In genomic region chr7:16667355-16667754, GRCh38 we compare ENCODE assay signal across 18 cellular contexts. TPM values are rescaled to one million over a fixed set of nuclear protein-coding genes. Genes with fewer than 3 reads are reported as not detected.
A peak's percentile ranks its signal among the peaks of the same experiment; 100 is the strongest.
DNase-seq lines count a peak whose midpoint lies in the region; ATAC-seq, FAIRE-seq and TF ChIP-seq lines count a peak whose summit lies in the region.
"Had no signal": no experiment of that assay in that cellular context is flagged by ENCODE, and none has a peak within 500 bp of the region (broad histone marks: within the 10 kb centered on the region; RNA-seq: fewer than 3 reads in every experiment).

No MANE protein-coding gene starts in this region.

- CTCF ChIA-PET in HCT116 (lab: Charles Lee) = interaction anchor here (1.5 kb wide), 1 partner anchor 27 kb away, joined by 5 read pairs; no protein-coding TSS in a partner anchor

- H3K36me3 ChIP-seq in HCT116 (ENCODE audit: control insufficient read depth in 1 of 2, insufficient read depth in 2 of 2, low read length in 2 of 2) = peaks cover 0 to 20% of the 10 kb centered on the region in 2 experiments; a peak in 2 of 4 replicates
- H3K36me3 ChIP-seq in adipocyte (ENCODE audit: control insufficient read depth, insufficient read depth, low read length, severe bottlenecking) = no peaks in the 10 kb centered on the region
- no peaks in the 10 kb centered on the region for H3K36me3 ChIP-seq in subcutaneous abdominal adipose tissue (ENCODE audit: control insufficient read depth in 5 of 5, insufficient read depth in 5 of 5, low read length in 5 of 5)

- peaks cover 83% of the 10 kb centered on the region for H3K79me2 ChIP-seq in HCT116 (ENCODE audit: insufficient read depth, low read length)

- H3K9ac ChIP-seq in HCT116 (ENCODE audit: low read length) (peak overlapping the region; percentile 8; the same call in 1 of the 2 replicates), adipocyte (ENCODE audit: low read length) (peak overlapping the region; percentile 79), subcutaneous abdominal adipose tissue (ENCODE audit: low read length in 5 of 5) (peak overlapping the region in 1 of 5 donors; percentile 50)
- H3K9ac ChIP-seq: BLaER1 had no signal

- ATAC-seq in HCT116 = no peak
- no peak for ATAC-seq in left lobe of liver
- ATAC-seq in GM18873 (IDR thresholded peaks at IDR 0.05; ENCODE audit: low FRiP score, unreplicated experiment) = no peak

- RAD21 ChIA-PET in HCT116 (lab: Charles Lee; ENCODE audit: low non-redundant PET in 1 of 2, low total read pairs in 2 of 2, uncharacterized antibody in 2 of 2, unreplicated experiment in 2 of 2) = no interaction called here

- no peak overlapping the region for H3K4me3 ChIP-seq in HCT116 (replicated peaks in 1 of 2; ENCODE audit: low read depth in 1 of 2, low read length in 2 of 2)
- H3K4me3 ChIP-seq in adipocyte (ENCODE audit: low read length) = peak overlapping the region; percentile 62
- no peak overlapping the region for H3K4me3 ChIP-seq in subcutaneous abdominal adipose tissue (ENCODE audit: low read depth in 1 of 5, low read length in 5 of 5)
- H3K4me3 ChIP-seq: BLaER1, stomach had no signal

- BruUV-seq in HCT116 (replicated peaks; lab: Mats Ljungman, UMichigan) = no TSS peak

- DNase-seq in HCT116 (ENCODE audit: low read depth, low spot score) = no peak
- DNase-seq in adipocyte (ENCODE audit: low read depth) = no peak
- DNase-seq in left lobe of liver (ENCODE audit: low spot score) = no peak
- DNase-seq in amniotic stem cell (lab: John Stamatoyannopoulos, UW) = no peak
- DNase-seq in NCI-H1048 (lab: John Stamatoyannopoulos, UW) = no peak
- DNase-seq: activated CD4-positive, alpha-beta T cell treated with anti-CD3 and anti-CD28 coated beads, Interleukin-2, amount 50 U/mL, for 1 hour; activated T-cell treated with anti-CD3 and anti-CD28 coated beads, Interleukin-2, amount 50 U/mL, for 48 hours; Kasumi-1; midbrain; NCI-H2029; NCI-H69; SHP77 treated with DMSO at 0.1 percent for 48 hours; stimulated activated CD4-positive, alpha-beta T cell treated with anti-CD3 and anti-CD28 coated beads, Interleukin-12 subunit alpha, Interleukin-12 subunit beta, amount 100 ng/mL, for 4 hours had no signal

- no peak for TF ChIP-seq CTCF in HCT116 (IDR thresholded peaks at IDR 0.05 in 2 of 3, conservative IDR thresholded peaks at IDR 0.05 in 1 of 3; ENCODE audit: borderline replicate concordance in 1 of 3, insufficient read depth in 1 of 3, low read depth in 2 of 3, low read length in 2 of 3)

- H3K9me3 ChIP-seq in HCT116 (ENCODE audit: control insufficient read depth in 1 of 2, insufficient read depth in 1 of 2, low read depth in 1 of 2, low read length in 2 of 2) (no peaks in the 10 kb centered on the region), adipocyte (ENCODE audit: control insufficient read depth, low read length) (no peaks in the 10 kb centered on the region), subcutaneous abdominal adipose tissue (ENCODE audit: control insufficient read depth in 5 of 5, low read length in 5 of 5) (no peaks in the 10 kb centered on the region)
- H3K9me3 ChIP-seq: stomach had no signal

- POLR2A ChIA-PET in HCT116 (lab: Charles Lee) = interaction anchor here (1.5 kb wide), 1 partner anchor 21 kb away, joined by 4 read pairs; the partner anchor contains the start of gene BZW2

- H3K27ac ChIP-seq in HCT116 (ENCODE audit: low read depth, low read length) (peak overlapping the region; percentile 56; the same call in 1 of the 2 replicates), subcutaneous abdominal adipose tissue (ENCODE audit: low read depth, low read length) (peak overlapping the region; percentile 98)
- H3K27ac ChIP-seq: BLaER1 had no signal

- TF ChIP-seq POLR2A in HCT116 (IDR thresholded peaks at IDR 0.05; ENCODE audit: borderline replicate concordance, extremely low read depth, insufficient read depth, insufficient read length) = no peak

- 0 out of 2 replicates have a peak, but pooled peaks cover 5% of the 10 kb centered on the region for H3K9me2 ChIP-seq in HCT116 (ENCODE audit: insufficient read depth)

- H4K20me1 ChIP-seq in HCT116 (ENCODE audit: insufficient read depth) = no peaks in the 10 kb centered on the region

- H2AFZ ChIP-seq in HCT116 (ENCODE audit: low read depth, low read length, poor library complexity, severe bottlenecking) = no peak overlapping the region

- H3K4me1 ChIP-seq in HCT116 (ENCODE audit: control insufficient read depth in 1 of 2, insufficient read depth in 2 of 2, low read length in 2 of 2) (peaks cover 11 to 38% of the 10 kb centered on the region in 2 experiments), adipocyte (ENCODE audit: control insufficient read depth, insufficient read depth, low read length) (peaks cover 55% of the 10 kb centered on the region), subcutaneous abdominal adipose tissue (ENCODE audit: control insufficient read depth in 5 of 5, insufficient read depth in 5 of 5, low read length in 5 of 5) (peaks cover 0 to 38% (median 32%) of the 10 kb centered on the region in 5 donors)

- no peak for TF ChIP-seq RAD21 in HCT116 (IDR thresholded peaks at IDR 0.05; ENCODE audit: low read depth)

- intact Hi-C loops in HCT116 (cut with micrococcal nuclease) = no loop called here

- H3K27me3 ChIP-seq in HCT116 (ENCODE audit: insufficient read depth, low read length) = no peaks in the 10 kb centered on the region
- H3K27me3 ChIP-seq in adipocyte (replicated peaks; ENCODE audit: control insufficient read depth, insufficient read depth, low read length) = no peaks in the 10 kb centered on the region
- H3K27me3 ChIP-seq in subcutaneous abdominal adipose tissue (ENCODE audit: control insufficient read depth in 5 of 5, insufficient read depth in 4 of 5, low read length in 5 of 5) = no peaks in the 10 kb centered on the region
- H3K27me3 ChIP-seq: BLaER1, stomach had no signal

- FAIRE-seq in islet of Langerhans (lab: Jason Lieb, UNC) = peak; percentile 91

- peak overlapping the region; percentile 34 for H3K4me2 ChIP-seq in HCT116 (ENCODE audit: low read length)
- H3K4me2 ChIP-seq: BLaER1 had no signal

TF ChIP-seq in HCT116, 20 proteins besides CTCF, POLR2A, EP300 and RAD21:
- TF ChIP-seq ZBTB33 (IDR thresholded peaks at IDR 0.05; ENCODE audit: extremely low read depth, insufficient replicate concordance, low read length) (no peak), SRF (IDR thresholded peaks at IDR 0.05; ENCODE audit: low read depth) (no peak; the same call in 1 of the 2 replicates), ELF1 (IDR thresholded peaks at IDR 0.05; ENCODE audit: borderline replicate concordance, low read depth) (no peak), MAX (IDR thresholded peaks at IDR 0.05) (no peak), EZH2 (IDR thresholded peaks at IDR 0.05) (no peak), CBX3 (IDR thresholded peaks at IDR 0.05; ENCODE audit: low read depth) (no peak)
- TF ChIP-seq, protein P1, sequence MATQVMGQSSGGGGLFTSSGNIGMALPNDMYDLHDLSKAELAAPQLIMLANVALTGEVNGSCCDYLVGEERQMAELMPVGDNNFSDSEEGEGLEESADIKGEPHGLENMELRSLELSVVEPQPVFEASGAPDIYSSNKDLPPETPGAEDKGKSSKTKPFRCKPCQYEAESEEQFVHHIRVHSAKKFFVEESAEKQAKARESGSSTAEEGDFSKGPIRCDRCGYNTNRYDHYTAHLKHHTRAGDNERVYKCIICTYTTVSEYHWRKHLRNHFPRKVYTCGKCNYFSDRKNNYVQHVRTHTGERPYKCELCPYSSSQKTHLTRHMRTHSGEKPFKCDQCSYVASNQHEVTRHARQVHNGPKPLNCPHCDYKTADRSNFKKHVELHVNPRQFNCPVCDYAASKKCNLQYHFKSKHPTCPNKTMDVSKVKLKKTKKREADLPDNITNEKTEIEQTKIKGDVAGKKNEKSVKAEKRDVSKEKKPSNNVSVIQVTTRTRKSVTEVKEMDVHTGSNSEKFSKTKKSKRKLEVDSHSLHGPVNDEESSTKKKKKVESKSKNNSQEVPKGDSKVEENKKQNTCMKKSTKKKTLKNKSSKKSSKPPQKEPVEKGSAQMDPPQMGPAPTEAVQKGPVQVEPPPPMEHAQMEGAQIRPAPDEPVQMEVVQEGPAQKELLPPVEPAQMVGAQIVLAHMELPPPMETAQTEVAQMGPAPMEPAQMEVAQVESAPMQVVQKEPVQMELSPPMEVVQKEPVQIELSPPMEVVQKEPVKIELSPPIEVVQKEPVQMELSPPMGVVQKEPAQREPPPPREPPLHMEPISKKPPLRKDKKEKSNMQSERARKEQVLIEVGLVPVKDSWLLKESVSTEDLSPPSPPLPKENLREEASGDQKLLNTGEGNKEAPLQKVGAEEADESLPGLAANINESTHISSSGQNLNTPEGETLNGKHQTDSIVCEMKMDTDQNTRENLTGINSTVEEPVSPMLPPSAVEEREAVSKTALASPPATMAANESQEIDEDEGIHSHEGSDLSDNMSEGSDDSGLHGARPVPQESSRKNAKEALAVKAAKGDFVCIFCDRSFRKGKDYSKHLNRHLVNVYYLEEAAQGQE (IDR thresholded peaks at IDR 0.05; ENCODE audit: low read depth) = no peak
- TF ChIP-seq, protein P2, sequence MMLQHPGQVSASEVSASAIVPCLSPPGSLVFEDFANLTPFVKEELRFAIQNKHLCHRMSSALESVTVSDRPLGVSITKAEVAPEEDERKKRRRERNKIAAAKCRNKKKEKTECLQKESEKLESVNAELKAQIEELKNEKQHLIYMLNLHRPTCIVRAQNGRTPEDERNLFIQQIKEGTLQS (IDR thresholded peaks at IDR 0.05) = no peak
TF ChIP-seq in HCT116: peak in this region for 0.

RNA-seq across cellular contexts. Expression of gene BZW2, which starts 21.4 kb away (rescaled TPM):
- total RNA-seq in HCT116 (2021; ENCODE audit: unreplicated experiment) (119 TPM), left lobe of liver (8.4 TPM)
- polyA plus RNA-seq in HCT116 (2012) = 66.3 and 88.3 TPM in 2 replicates

RNA-seq across cellular contexts. Expression of gene ANKMY2, which starts 21.8 kb away (rescaled TPM):
- total RNA-seq in HCT116 (2021; ENCODE audit: unreplicated experiment) (24.9 TPM), left lobe of liver (8.0 TPM)
- 13.2 and 13.3 TPM in 2 replicates for polyA plus RNA-seq in HCT116 (2012)

Comparison
In these comparisons a context has a peak if more than half of its experiments do, and no peak if none do; other contexts are left out.
1. RNA of gene BZW2, which starts 21.4 kb away (total RNA-seq): 119 TPM in HCT116 (single experiment); 8.4 TPM in left lobe of liver (single experiment); every median in the first group is over 10 times any median in the second.